Comparison of ENCODE assay signal across 11 cellular contexts in genomic region chr9:87711857-87712800, GRCh38. TPM values are rescaled to one million over a fixed set of nuclear protein-coding genes. Genes with fewer than 3 reads are reported as not detected.
DNase-seq lines count a peak whose midpoint lies in the region; ATAC-seq and TF ChIP-seq lines count a peak whose summit lies in the region.
"Had no signal": no experiment of that assay in that cellular context is flagged by ENCODE, and none has a peak within 500 bp of the region (broad histone marks: within the 10 kb centered on the region; RNA-seq: fewer than 3 reads in every experiment).

No MANE protein-coding gene starts in this region.

- H3K27ac ChIP-seq in A673 (ENCODE audit: low read depth, low read length, poor library complexity, severe bottlenecking): peak overlapping the region; percentile 0
- peak overlapping the region; percentile 4 for H3K27ac ChIP-seq in HUES48 (ENCODE audit: low read depth, low read length)
- H3K27ac ChIP-seq in mesenchymal stem cell (ENCODE audit: low read length, poor library complexity, severe bottlenecking): peak overlapping the region; percentile 92

- H2BK120ac ChIP-seq in mesenchymal stem cell (ENCODE audit: low read depth, low read length): peak overlapping the region; percentile 85

- 61% methylated on average over 9 of the region's 9 CpGs for WGBS in mesenchymal stem cell

- peak; percentile 44 for DNase-seq in A673 (ENCODE audit: low spot score)
- DNase-seq in chondrocyte (ENCODE audit: low spot score): no peak
- peak; percentile 87 for DNase-seq in mesenchymal stem cell
- no peak for DNase-seq in DMS53 (lab: John Stamatoyannopoulos, UW)
- no peak for DNase-seq in stimulated activated CD4-positive, alpha-beta T cell treated with anti-CD3 and anti-CD28 coated beads, Interleukin-4, amount 100 ng/mL, for 24 hours
- DNase-seq in iPS-NIHi7 (ENCODE audit: extremely low spot score): no peak
- DNase-seq: activated naive CD8-positive, alpha-beta T cell treated with anti-CD3 and anti-CD28 coated beads, Interleukin-2, amount 10 ng/mL, durations not matched to agents 7 days and 5 days; CD8-positive, alpha-beta memory T cell had no signal

- no peaks in the 10 kb centered on the region for H3K9me3 Mint-ChIP-seq in chondrocyte (ENCODE audit: low read depth)
- H3K9me3 Mint-ChIP-seq: CD8-positive, alpha-beta memory T cell had no signal

- H3K4me2 ChIP-seq in mesenchymal stem cell (ENCODE audit: low read length, poor library complexity, severe bottlenecking): peak overlapping the region; percentile 44

- BruUV-seq in A673 (replicated peaks; lab: Mats Ljungman, UMichigan): no TSS peak

- peaks cover 16% of the 10 kb centered on the region for H3K36me3 Mint-ChIP-seq in chondrocyte (ENCODE audit: low read depth)
- H3K36me3 Mint-ChIP-seq: activated naive CD8-positive, alpha-beta T cell treated with anti-CD3 and anti-CD28 coated beads, Interleukin-2, amount 10 ng/mL, durations not matched to agents 7 days and 5 days; CD8-positive, alpha-beta memory T cell; IgD-negative memory B cell had no signal

- POLR2A ChIA-PET in A673 (lab: Charles Lee; ENCODE audit: low non-redundant PET): no interaction called here

- peaks cover 61% of the 10 kb centered on the region for H3K4me1 Mint-ChIP-seq in chondrocyte (ENCODE audit: low read depth)
- H3K4me1 Mint-ChIP-seq: IgD-negative memory B cell had no signal

- H3K79me1 ChIP-seq in mesenchymal stem cell (replicated peaks; ENCODE audit: low read length, poor library complexity, severe bottlenecking): peaks cover 5% of the 10 kb centered on the region

- H3K36me3 ChIP-seq in A673 (ENCODE audit: insufficient read depth, low read length, poor library complexity, severe bottlenecking) (peaks cover 32% of the 10 kb centered on the region), HUES48 (ENCODE audit: control insufficient read depth, insufficient read depth, low read length) (peaks cover 22% of the 10 kb centered on the region), mesenchymal stem cell (ENCODE audit: control insufficient read depth in 1 of 2, insufficient read depth in 2 of 2, low read depth in 1 of 2, low read length in 2 of 2) (peaks cover 11 to 13% of the 10 kb centered on the region in 2 experiments)

- TF ChIP-seq CTCF in A673 (conservative IDR thresholded peaks at IDR 0.05; ENCODE audit: low read depth, low read length) (no peak), chondrocyte (IDR thresholded peaks at IDR 0.05) (no peak)

- H3K4me1 ChIP-seq in A673 (ENCODE audit: insufficient read depth, low read length, poor library complexity, severe bottlenecking) (peaks cover 44% of the 10 kb centered on the region), HUES48 (ENCODE audit: control insufficient read depth, insufficient read depth, low read length) (no peaks in the 10 kb centered on the region), mesenchymal stem cell (ENCODE audit: control insufficient read depth, insufficient read depth, low read depth, low read length) (peaks cover 17% of the 10 kb centered on the region)

- H3K27ac Mint-ChIP-seq in chondrocyte (ENCODE audit: unreplicated experiment): peak overlapping the region; percentile 100
- H3K27ac Mint-ChIP-seq: activated naive CD8-positive, alpha-beta T cell treated with anti-CD3 and anti-CD28 coated beads, Interleukin-2, amount 10 ng/mL, durations not matched to agents 7 days and 5 days; CD8-positive, alpha-beta memory T cell; IgD-negative memory B cell had no signal

- H2BK5ac ChIP-seq in mesenchymal stem cell (ENCODE audit: low read depth, low read length, poor library complexity, severe bottlenecking): peak overlapping the region; percentile 47

- H3K4me3 Mint-ChIP-seq in chondrocyte (ENCODE audit: unreplicated experiment): no peak overlapping the region
- H3K4me3 Mint-ChIP-seq: activated naive CD8-positive, alpha-beta T cell treated with anti-CD3 and anti-CD28 coated beads, Interleukin-2, amount 10 ng/mL, durations not matched to agents 7 days and 5 days; CD8-positive, alpha-beta memory T cell; IgD-negative memory B cell had no signal

- peak overlapping the region; percentile 35 to 97 for H3K18ac ChIP-seq in mesenchymal stem cell (ENCODE audit: low read depth in 1 of 2, low read length in 2 of 2)

- H3K23ac ChIP-seq in mesenchymal stem cell (ENCODE audit: low read length in 2 of 2): peak overlapping the region; percentile 49 to 83

- H3K27me3 ChIP-seq in A673 (replicated peaks; ENCODE audit: insufficient read depth, low read depth, low read length, poor library complexity) (no peaks in the 10 kb centered on the region), HUES48 (ENCODE audit: control insufficient read depth, insufficient read depth, low read length) (no peaks in the 10 kb centered on the region), mesenchymal stem cell (ENCODE audit: control insufficient read depth in 1 of 2, insufficient read depth in 1 of 2, low read length in 2 of 2) (no peaks in the 10 kb centered on the region)

- no peaks in the 10 kb centered on the region for H3K27me3 Mint-ChIP-seq in chondrocyte (ENCODE audit: low read depth)

- peak overlapping the region in 1 of 2 experiments; percentile 23 for H3K14ac ChIP-seq in mesenchymal stem cell (ENCODE audit: low read length in 2 of 2)

- peak overlapping the region; percentile 33 for H2AK5ac ChIP-seq in mesenchymal stem cell (ENCODE audit: low read length, severe bottlenecking)

- H4K8ac ChIP-seq in mesenchymal stem cell (ENCODE audit: low read length): peak overlapping the region; percentile 67

- H2BK15ac ChIP-seq in mesenchymal stem cell (ENCODE audit: low read depth, poor library complexity, severe bottlenecking): peak overlapping the region; percentile 99

- CTCF ChIA-PET in A673 (lab: Charles Lee): interaction anchor here (0.7 kb wide), 1 partner anchor 28 kb away, joined by 3 read pairs; no protein-coding TSS in a partner anchor

- intact Hi-C loops in A673 (cut with micrococcal nuclease; ENCODE audit: unreplicated experiment): no loop called here

- H3K9ac ChIP-seq in HUES48 (ENCODE audit: low read depth, low read length): no peak overlapping the region
- H3K9ac ChIP-seq in mesenchymal stem cell (ENCODE audit: low read length): peak overlapping the region; percentile 92

- peak overlapping the region; percentile 66 to 99 for H2BK12ac ChIP-seq in mesenchymal stem cell (ENCODE audit: low read length in 2 of 2)

- H3K4me3 ChIP-seq in A673 (ENCODE audit: low read depth, low read length, poor library complexity, severe bottlenecking): no peak overlapping the region
- H3K4me3 ChIP-seq in HUES48 (ENCODE audit: low read depth, low read length): no peak overlapping the region
- H3K4me3 ChIP-seq in mesenchymal stem cell (ENCODE audit: insufficient read depth in 1 of 2, low read depth in 1 of 2, low read length in 2 of 2): peak overlapping the region in 1 of 2 experiments; percentile 2

- no peak for ATAC-seq in HG03442 (IDR thresholded peaks at IDR 0.05; ENCODE audit: unreplicated experiment)

- H3K4ac ChIP-seq in mesenchymal stem cell (ENCODE audit: low read depth in 1 of 2, low read length in 2 of 2): peak overlapping the region; percentile 5 to 73

- peak overlapping the region; percentile 100 for H4K91ac ChIP-seq in mesenchymal stem cell (ENCODE audit: low read length)

- H3K9me3 ChIP-seq in A673 (ENCODE audit: low read depth, low read length, poor library complexity, severe bottlenecking) (no peaks in the 10 kb centered on the region), HUES48 (ENCODE audit: control insufficient read depth, insufficient read depth, low read length) (no peaks in the 10 kb centered on the region), mesenchymal stem cell (ENCODE audit: control insufficient read depth, low read length) (no peaks in the 10 kb centered on the region)

- peak overlapping the region; percentile 0 for H2AFZ ChIP-seq in mesenchymal stem cell (ENCODE audit: low read depth, low read length)

RNA-seq across cellular contexts. Expression of gene CTSL, which starts 13.8 kb away (rescaled TPM):
- total RNA-seq in A673 (2021): 17.0 and 21.0 TPM in 2 replicates
- total RNA-seq in chondrocyte: 77.7 to 119 TPM (median 84.6 TPM) in 3 replicates
- 288 TPM for polyA plus RNA-seq in mesenchymal stem cell (2013, experiment 1 of 2)
- polyA plus RNA-seq in mesenchymal stem cell (2013, experiment 2 of 2): 307 TPM

Comparison
In these comparisons a context has a peak if more than half of its experiments do, and no peak if none do; other contexts are left out.
1. DNase-seq: peak in A673 (single experiment) and mesenchymal stem cell (single experiment); none in chondrocyte (single experiment), DMS53 (single experiment), stimulated activated CD4-positive, alpha-beta T cell treated with anti-CD3 and anti-CD28 coated beads, Interleukin-4, amount 100 ng/mL, for 24 hours (single experiment) and iPS-NIHi7 (single experiment).
2. H3K27ac ChIP-seq: peak in every context shown above with its lines; median percentile 92 in mesenchymal stem cell; 4 in HUES48; 0 in A673.